Comparison of ENCODE assay signal across 11 cellular contexts in the genomic region with DNA sequence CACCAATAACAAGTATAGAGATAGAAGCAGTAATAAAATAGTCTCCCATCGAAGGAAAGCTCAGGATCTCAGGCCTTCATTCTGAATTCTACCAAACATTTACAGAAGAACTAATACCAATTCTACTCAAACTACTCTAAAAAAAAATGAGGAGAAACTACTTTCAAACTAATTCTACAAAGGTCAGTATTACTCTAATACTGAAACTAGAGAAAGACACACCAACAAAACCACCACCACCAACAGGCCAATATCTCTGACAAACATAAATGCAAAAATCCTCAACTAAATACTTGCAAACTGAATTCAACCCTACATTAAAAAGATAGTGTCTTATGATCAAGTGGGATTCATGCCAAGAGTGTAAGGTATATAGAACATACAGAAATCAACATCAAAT.
"Had no signal": no experiment of that assay in that cellular context is flagged by ENCODE, and none has a peak within 500 bp of the region (broad histone marks: within the 10 kb centered on the region; RNA-seq: fewer than 3 reads in every experiment).

No MANE protein-coding gene starts in this region.

- H3K4me2 ChIP-seq: GM23338 had no signal

- H2AFZ ChIP-seq: GM23248, GM23338 had no signal

- H3K4me1 ChIP-seq: HAP-1 had no signal

- H3K4me3 Mint-ChIP-seq: GM23338, H9, HFFc6 had no signal

- DNase-seq: GM23248, GOT3, H7, H9, HCEC 1CT, HFFc6 had no signal

- ATAC-seq: GM23338, HCT116 had no signal

- FAIRE-seq: H1, H54 had no signal

- H3K9me3 ChIP-seq: HAP-1 had no signal

- H3K36me3 ChIP-seq: HAP-1 had no signal

- H3K4me3 ChIP-seq: GM23248, GM23338, HAP-1 had no signal

- H3K4me1 Mint-ChIP-seq: GM23338, H9 had no signal

- H3K9me3 Mint-ChIP-seq: GM23338, H9, HFFc6 had no signal

- H3K9ac ChIP-seq: GM23248 had no signal

- H3K27ac ChIP-seq: GM23248 had no signal

- H3K27ac Mint-ChIP-seq: GM23338, H9, HFFc6 had no signal
